In genomic region chr1:151909167-151910149, GRCh38 we compare ENCODE assay signal across 8 cellular contexts. TPM values are rescaled to one million over a fixed set of nuclear protein-coding genes. Genes with fewer than 3 reads are reported as not detected.
DNase-seq lines count a peak whose midpoint lies in the region; ATAC-seq and TF ChIP-seq lines count a peak whose summit lies in the region.

Gene THEM4, minus strand, starts transcription at chr1:151909511. Its CDS starts 53 bp downstream, at chr1:151909458.

- H2AFZ ChIP-seq in HCT116 (ENCODE audit: low read depth, low read length, poor library complexity, severe bottlenecking): peak within 1 kb of the TSS; percentile 38

- H3K79me2 ChIP-seq in HCT116 (ENCODE audit: insufficient read depth, low read length): peaks cover 25% of the 10 kb centered on the region

- H3K36me3 Mint-ChIP-seq in T-helper 1 cell treated with Interleukin-12 subunit alpha and Interleukin-12 subunit beta and Interleukin-4 antibody, amounts not matched to agents 30 μg/mL and 1 μg/mL, for 36 hours (ENCODE audit: low read depth): peaks cover 39% of the 10 kb centered on the region

- TF ChIP-seq CTCF in HCT116 (IDR thresholded peaks at IDR 0.05 in 2 of 3, conservative IDR thresholded peaks at IDR 0.05 in 1 of 3; ENCODE audit: borderline replicate concordance in 1 of 3, insufficient read depth in 1 of 3, low read depth in 2 of 3, low read length in 2 of 3) (no peak), left ventricle myocardium inferior (IDR thresholded peaks at IDR 0.05; ENCODE audit: borderline replicate concordance) (peak; percentile 51), prostate gland (IDR thresholded peaks at IDR 0.05) (peak in 3 of 4 experiments; percentile 31 to 50 (median 48))

- H3K27me3 Mint-ChIP-seq in T-helper 1 cell treated with Interleukin-12 subunit alpha and Interleukin-12 subunit beta and Interleukin-4 antibody, amounts not matched to agents 30 μg/mL and 1 μg/mL, for 36 hours (ENCODE audit: low read depth): no peaks in the 10 kb centered on the region

- H3K27ac ChIP-seq in HCT116 (ENCODE audit: low read depth, low read length): peak within 1 kb of the TSS; percentile 74
- peak within 1 kb of the TSS; percentile 89 for H3K27ac ChIP-seq in left ventricle myocardium inferior (replicated peaks)
- peak within 1 kb of the TSS; percentile 79 for H3K27ac ChIP-seq in prostate gland

- DNase-seq in HCT116 (ENCODE audit: low read depth, low spot score): peak; percentile 92
- peak; percentile 95 for DNase-seq in MV-4-11 (lab: John Stamatoyannopoulos, UW)
- peak; percentile 94 for DNase-seq in amniotic stem cell (lab: John Stamatoyannopoulos, UW)
- peak; percentile 98 for DNase-seq in left ventricle myocardium inferior
- peak; percentile 94 for DNase-seq in prostate gland (ENCODE audit: low spot score)
- peak; percentile 98 for DNase-seq in ureter (ENCODE audit: low spot score)

- H3K4me3 Mint-ChIP-seq in T-helper 1 cell treated with Interleukin-12 subunit alpha and Interleukin-12 subunit beta and Interleukin-4 antibody, amounts not matched to agents 30 μg/mL and 1 μg/mL, for 36 hours: peak within 1 kb of the TSS; percentile 84

- H3K4me1 Mint-ChIP-seq in T-helper 1 cell treated with Interleukin-12 subunit alpha and Interleukin-12 subunit beta and Interleukin-4 antibody, amounts not matched to agents 30 μg/mL and 1 μg/mL, for 36 hours (ENCODE audit: low read depth): peaks cover 24% of the 10 kb centered on the region

- H3K4me2 ChIP-seq in HCT116 (ENCODE audit: low read length): peak within 1 kb of the TSS; percentile 95

- H3K4me1 ChIP-seq in HCT116 (ENCODE audit: control insufficient read depth in 1 of 2, insufficient read depth in 2 of 2, low read length in 2 of 2) (peaks cover 7 to 14% of the 10 kb centered on the region in 2 experiments; a peak in 3 of 4 replicates), left ventricle myocardium inferior (peaks cover 43% of the 10 kb centered on the region), prostate gland (replicated peaks) (no peaks in the 10 kb centered on the region)

- H4K20me1 ChIP-seq in HCT116 (ENCODE audit: insufficient read depth): no peaks in the 10 kb centered on the region

- H3K9ac ChIP-seq in HCT116 (ENCODE audit: low read length): peak within 1 kb of the TSS; percentile 84

- H3K9me3 Mint-ChIP-seq in T-helper 1 cell treated with Interleukin-12 subunit alpha and Interleukin-12 subunit beta and Interleukin-4 antibody, amounts not matched to agents 30 μg/mL and 1 μg/mL, for 36 hours: peaks cover 32% of the 10 kb centered on the region

- H3K4me3 ChIP-seq in GM08714 (ENCODE audit: low read length) (peak within 1 kb of the TSS; percentile 96), HCT116 (replicated peaks in 1 of 2; ENCODE audit: low read depth in 1 of 2, low read length in 2 of 2) (peak within 1 kb of the TSS; percentile 86 to 87), left ventricle myocardium inferior (peak within 1 kb of the TSS; percentile 75), prostate gland (peak within 1 kb of the TSS; percentile 64 to 68)

- peaks cover 0 to 17% of the 10 kb centered on the region in 2 experiments; a peak in 2 of 4 replicates for H3K36me3 ChIP-seq in HCT116 (ENCODE audit: control insufficient read depth in 1 of 2, insufficient read depth in 2 of 2, low read length in 2 of 2)
- H3K36me3 ChIP-seq in left ventricle myocardium inferior: peaks cover 9% of the 10 kb centered on the region
- H3K36me3 ChIP-seq in prostate gland: no peaks in the 10 kb centered on the region

- WGBS in prostate gland: 1% methylated on average over 62 of the region's 73 CpGs

- H3K27me3 ChIP-seq in HCT116 (ENCODE audit: insufficient read depth, low read length): no peaks in the 10 kb centered on the region
- H3K27me3 ChIP-seq in left ventricle myocardium inferior (ENCODE audit: low read depth): no peaks in the 10 kb centered on the region
- H3K27me3 ChIP-seq in prostate gland (replicated peaks; ENCODE audit: insufficient read depth): no peaks in the 10 kb centered on the region

- ATAC-seq in HCT116: peak; percentile 95

- CTCF ChIA-PET in HCT116 (lab: Charles Lee): interaction anchor here (1.1 to 2.4 kb wide), 10 partner anchors 9 to 125 kb away, joined by 3 to 31 read pairs (median 6); no protein-coding TSS in a partner anchor

- TF ChIP-seq RAD21 in HCT116 (IDR thresholded peaks at IDR 0.05; ENCODE audit: low read depth): no peak

- RAD21 ChIA-PET in HCT116 (lab: Charles Lee; ENCODE audit: low non-redundant PET in 1 of 2, low total read pairs in 2 of 2, uncharacterized antibody in 2 of 2, unreplicated experiment in 2 of 2): no interaction called here

- peak; percentile 92 for TF ChIP-seq POLR2A in HCT116 (IDR thresholded peaks at IDR 0.05; ENCODE audit: borderline replicate concordance, extremely low read depth, insufficient read depth, insufficient read length)
- peak; percentile 92 for TF ChIP-seq POLR2A in prostate gland (IDR thresholded peaks at IDR 0.05)

- H3K9me3 ChIP-seq in HCT116 (ENCODE audit: control insufficient read depth in 1 of 2, insufficient read depth in 1 of 2, low read depth in 1 of 2, low read length in 2 of 2) (peaks cover 8 to 12% of the 10 kb centered on the region in 2 experiments; a peak in 3 of 4 replicates), left ventricle myocardium inferior (replicated peaks) (peaks cover 19% of the 10 kb centered on the region), prostate gland (no peaks in the 10 kb centered on the region)

- POLR2A ChIA-PET in HCT116 (lab: Charles Lee): interaction anchor here (0.7 to 1.7 kb wide), 10 partner anchors 8 to 139 kb away, joined by 3 to 7 read pairs (median 3); partner anchors contain the start of gene S100A10

- H3K9me2 ChIP-seq in HCT116 (ENCODE audit: insufficient read depth): no peaks in the 10 kb centered on the region

- TSS peak; percentile 93 for BruUV-seq in HCT116 (replicated peaks; lab: Mats Ljungman, UMichigan)

- peak within 1 kb of the TSS; percentile 86 for H3K27ac Mint-ChIP-seq in T-helper 1 cell treated with Interleukin-12 subunit alpha and Interleukin-12 subunit beta and Interleukin-4 antibody, amounts not matched to agents 30 μg/mL and 1 μg/mL, for 36 hours

- intact Hi-C loops in HCT116 (cut with micrococcal nuclease): no loop called here
- intact Hi-C loops in left ventricle myocardium inferior (cut with micrococcal nuclease): no loop called here
- intact Hi-C loops in prostate gland (cut with DNase I): no loop called here

TF ChIP-seq in HCT116, 20 proteins besides CTCF, POLR2A, EP300 and RAD21 (continues in another document):
- no peak for TF ChIP-seq CEBPB (IDR thresholded peaks at IDR 0.05; ENCODE audit: low read depth)
- TF ChIP-seq ZFX (IDR thresholded peaks at IDR 0.05): peak; percentile 92
- no peak; the same call in 1 of the 2 replicates for TF ChIP-seq EGR1 (IDR thresholded peaks at IDR 0.05; ENCODE audit: low read depth)
- no peak for TF ChIP-seq JUND (IDR thresholded peaks at IDR 0.05)
- TF ChIP-seq EZH2 (IDR thresholded peaks at IDR 0.05): no peak
- peak; percentile 75 for TF ChIP-seq YY1 (IDR thresholded peaks at IDR 0.05; ENCODE audit: extremely low read depth, insufficient replicate concordance, low read depth, low read length)
- peak; percentile 69; the same call in 1 of the 2 replicates for TF ChIP-seq CBX3 (IDR thresholded peaks at IDR 0.05; ENCODE audit: low read depth)
- TF ChIP-seq, protein P1, sequence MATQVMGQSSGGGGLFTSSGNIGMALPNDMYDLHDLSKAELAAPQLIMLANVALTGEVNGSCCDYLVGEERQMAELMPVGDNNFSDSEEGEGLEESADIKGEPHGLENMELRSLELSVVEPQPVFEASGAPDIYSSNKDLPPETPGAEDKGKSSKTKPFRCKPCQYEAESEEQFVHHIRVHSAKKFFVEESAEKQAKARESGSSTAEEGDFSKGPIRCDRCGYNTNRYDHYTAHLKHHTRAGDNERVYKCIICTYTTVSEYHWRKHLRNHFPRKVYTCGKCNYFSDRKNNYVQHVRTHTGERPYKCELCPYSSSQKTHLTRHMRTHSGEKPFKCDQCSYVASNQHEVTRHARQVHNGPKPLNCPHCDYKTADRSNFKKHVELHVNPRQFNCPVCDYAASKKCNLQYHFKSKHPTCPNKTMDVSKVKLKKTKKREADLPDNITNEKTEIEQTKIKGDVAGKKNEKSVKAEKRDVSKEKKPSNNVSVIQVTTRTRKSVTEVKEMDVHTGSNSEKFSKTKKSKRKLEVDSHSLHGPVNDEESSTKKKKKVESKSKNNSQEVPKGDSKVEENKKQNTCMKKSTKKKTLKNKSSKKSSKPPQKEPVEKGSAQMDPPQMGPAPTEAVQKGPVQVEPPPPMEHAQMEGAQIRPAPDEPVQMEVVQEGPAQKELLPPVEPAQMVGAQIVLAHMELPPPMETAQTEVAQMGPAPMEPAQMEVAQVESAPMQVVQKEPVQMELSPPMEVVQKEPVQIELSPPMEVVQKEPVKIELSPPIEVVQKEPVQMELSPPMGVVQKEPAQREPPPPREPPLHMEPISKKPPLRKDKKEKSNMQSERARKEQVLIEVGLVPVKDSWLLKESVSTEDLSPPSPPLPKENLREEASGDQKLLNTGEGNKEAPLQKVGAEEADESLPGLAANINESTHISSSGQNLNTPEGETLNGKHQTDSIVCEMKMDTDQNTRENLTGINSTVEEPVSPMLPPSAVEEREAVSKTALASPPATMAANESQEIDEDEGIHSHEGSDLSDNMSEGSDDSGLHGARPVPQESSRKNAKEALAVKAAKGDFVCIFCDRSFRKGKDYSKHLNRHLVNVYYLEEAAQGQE (IDR thresholded peaks at IDR 0.05; ENCODE audit: low read depth): no peak
- peak; percentile 50 for TF ChIP-seq TCF7L2 (IDR thresholded peaks at IDR 0.05; ENCODE audit: borderline replicate concordance, extremely low read depth, insufficient read depth, insufficient read length)
- TF ChIP-seq, protein P2, sequence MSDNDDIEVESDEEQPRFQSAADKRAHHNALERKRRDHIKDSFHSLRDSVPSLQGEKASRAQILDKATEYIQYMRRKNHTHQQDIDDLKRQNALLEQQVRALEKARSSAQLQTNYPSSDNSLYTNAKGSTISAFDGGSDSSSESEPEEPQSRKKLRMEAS (IDR thresholded peaks at IDR 0.05): peak; percentile 91
- TF ChIP-seq ATF3 (IDR thresholded peaks at IDR 0.05): no peak
- TF ChIP-seq SRF (IDR thresholded peaks at IDR 0.05; ENCODE audit: low read depth): no peak; the same call in none of the 2 replicates
- TF ChIP-seq EZH2phosphoT487 (IDR thresholded peaks at IDR 0.05; ENCODE audit: borderline replicate concordance): no peak
- peak; percentile 52; the same call in 1 of the 2 replicates for TF ChIP-seq SP1 (IDR thresholded peaks at IDR 0.05; ENCODE audit: low read depth)

RNA-seq across cellular contexts. Expression of gene THEM4, which starts in this region (rescaled TPM):
- total RNA-seq in HCT116 (2021; ENCODE audit: unreplicated experiment) (17.0 TPM), left ventricle myocardium inferior (15.8 TPM), prostate gland (10 to 100 TPM; 21.2 to 30.3 TPM), ureter (28.2 TPM)
- polyA plus RNA-seq in HCT116 (2012): 7.9 and 12.6 TPM in 2 replicates

Comparison
In these comparisons a context has a peak if more than half of its experiments do, and no peak if none do; other contexts are left out.
1. Peak in every context shown above with its lines: DNase-seq, ATAC-seq, H3K4me3 ChIP-seq and H3K27ac ChIP-seq.
2. CTCF ChIP-seq: peak in left ventricle myocardium inferior (single experiment) and prostate gland (3 of 4); none in HCT116 (0 of 3).